In the genomic region with DNA sequence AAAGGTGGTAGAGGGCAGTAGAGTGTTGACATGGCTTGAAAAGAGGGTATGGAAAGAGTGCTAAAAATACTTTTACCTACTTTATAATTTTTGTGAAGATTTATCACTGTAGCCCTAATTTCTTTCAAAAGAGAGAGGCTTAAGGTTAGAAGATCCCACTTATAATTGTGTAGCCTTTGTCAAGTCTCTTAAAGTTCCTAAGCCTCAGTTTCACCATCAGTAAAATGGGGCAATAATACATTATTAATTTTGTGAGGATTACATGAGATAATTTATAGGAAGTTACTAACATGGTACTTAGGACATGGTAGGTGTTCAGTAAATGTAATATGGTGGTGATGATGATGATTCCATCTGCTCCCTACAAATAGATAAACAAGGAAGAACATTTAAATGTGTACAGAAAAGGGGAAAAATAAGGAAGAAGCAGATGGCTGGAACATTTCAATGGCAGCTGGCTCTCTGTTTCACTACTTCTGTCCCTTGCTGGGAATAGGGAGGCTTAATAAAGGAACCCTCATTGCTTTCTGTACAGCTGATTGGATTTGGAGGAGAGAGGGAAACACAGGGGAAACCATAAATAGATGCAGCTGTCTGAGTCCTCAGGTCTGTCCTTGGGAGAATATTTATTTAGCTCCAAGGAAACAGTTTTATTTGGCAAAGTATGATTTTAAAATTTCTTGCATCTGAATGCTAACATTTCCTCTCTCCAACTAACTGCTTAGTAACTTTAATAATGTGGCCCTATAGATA, we compare ENCODE assay signal across 26 cellular contexts.
DNase-seq lines count a peak whose midpoint lies in the region; ATAC-seq and TF ChIP-seq lines count a peak whose summit lies in the region.
"Had no signal": no experiment of that assay in that cellular context is flagged by ENCODE, and none has a peak within 500 bp of the region (broad histone marks: within the 10 kb centered on the region; RNA-seq: fewer than 3 reads in every experiment).

No MANE protein-coding gene starts in this region.

- H3K9ac ChIP-seq in endodermal cell (ENCODE audit: extremely low read depth, low read length, poor library complexity, severe bottlenecking) = no peak overlapping the region

- H3K27ac ChIP-seq in endodermal cell (ENCODE audit: low read depth, low read length) = no peak overlapping the region
- peak overlapping the region; percentile 68 to 82 for H3K27ac ChIP-seq in aorta (ENCODE audit: low read depth in 1 of 2, low read length in 2 of 2)
- H3K27ac ChIP-seq: upper lobe of left lung had no signal

- H3K4me3 Mint-ChIP-seq in endodermal cell (no peak overlapping the region), nephron (no peak overlapping the region)
- H3K4me3 Mint-ChIP-seq: activated naive CD8-positive, alpha-beta T cell treated with anti-CD3 and anti-CD28 coated beads, Interleukin-2, amount 50 U/mL, for 24 hours; CD4-positive, CD25-positive, alpha-beta regulatory T cell; IgD-negative memory B cell; mesothelial cell of epicardium; naive thymus-derived CD4-positive, alpha-beta T cell had no signal

- H3K9me3 Mint-ChIP-seq in endodermal cell (no peaks in the 10 kb centered on the region), nephron (no peaks in the 10 kb centered on the region)

- H3K27me3 ChIP-seq in endodermal cell (ENCODE audit: control insufficient read depth, insufficient read depth, low read length, poor library complexity, severe bottlenecking) (no peaks in the 10 kb centered on the region), aorta (ENCODE audit: control insufficient read depth in 1 of 2, insufficient read depth in 2 of 2, low read length in 1 of 2) (no peaks in the 10 kb centered on the region)
- H3K27me3 ChIP-seq: upper lobe of left lung had no signal

- no peaks in the 10 kb centered on the region for H3K27me3 Mint-ChIP-seq in endodermal cell (ENCODE audit: insufficient read depth)
- H3K27me3 Mint-ChIP-seq in nephron (ENCODE audit: low read depth) = no peaks in the 10 kb centered on the region
- H3K27me3 Mint-ChIP-seq: activated naive CD8-positive, alpha-beta T cell treated with anti-CD3 and anti-CD28 coated beads, Interleukin-2, amount 50 U/mL, for 24 hours; CD4-positive, CD25-positive, alpha-beta regulatory T cell; IgD-negative memory B cell; naive thymus-derived CD4-positive, alpha-beta T cell had no signal

- H3K36me3 Mint-ChIP-seq in endodermal cell (ENCODE audit: low read depth) (no peaks in the 10 kb centered on the region), nephron (ENCODE audit: low read depth) (no peaks in the 10 kb centered on the region)
- H3K36me3 Mint-ChIP-seq: CD4-positive, CD25-positive, alpha-beta regulatory T cell; mesothelial cell of epicardium; naive thymus-derived CD4-positive, alpha-beta T cell had no signal

- H3K4me1 Mint-ChIP-seq in endodermal cell (peaks cover 18% of the 10 kb centered on the region), nephron (peaks cover 76% of the 10 kb centered on the region)
- H3K4me1 Mint-ChIP-seq: activated naive CD8-positive, alpha-beta T cell treated with anti-CD3 and anti-CD28 coated beads, Interleukin-2, amount 50 U/mL, for 24 hours; CD4-positive, CD25-positive, alpha-beta regulatory T cell; IgD-negative memory B cell; naive thymus-derived CD4-positive, alpha-beta T cell had no signal

- no peaks in the 10 kb centered on the region for H3K9me3 ChIP-seq in endodermal cell (ENCODE audit: control insufficient read depth, low read length)
- peaks cover 2% of the 10 kb centered on the region for H3K9me3 ChIP-seq in aorta (ENCODE audit: control insufficient read depth, low read length)
- H3K9me3 ChIP-seq: psoas muscle, upper lobe of left lung had no signal

- H3K4me3 ChIP-seq in endodermal cell (ENCODE audit: low read length) (no peak overlapping the region), aorta (ENCODE audit: low read length in 2 of 2) (no peak overlapping the region)
- H3K4me3 ChIP-seq: psoas muscle, upper lobe of left lung had no signal

- H3K27ac Mint-ChIP-seq in endodermal cell = no peak overlapping the region
- peak overlapping the region; percentile 60 to 90 (median 85) for H3K27ac Mint-ChIP-seq in nephron
- H3K27ac Mint-ChIP-seq: activated naive CD8-positive, alpha-beta T cell treated with anti-CD3 and anti-CD28 coated beads, Interleukin-2, amount 50 U/mL, for 24 hours; CD4-positive, CD25-positive, alpha-beta regulatory T cell; IgD-negative memory B cell; mesothelial cell of epicardium; naive thymus-derived CD4-positive, alpha-beta T cell had no signal

- peaks cover 14% of the 10 kb centered on the region for H3K4me1 ChIP-seq in endodermal cell (ENCODE audit: control insufficient read depth, insufficient read depth, low read length)
- H3K4me1 ChIP-seq in aorta (ENCODE audit: control insufficient read depth in 1 of 2, insufficient read depth in 2 of 2, low read length in 2 of 2) = peaks cover 8 to 15% of the 10 kb centered on the region in 2 donors

- intact Hi-C loops in Right ventricle myocardium superior (cut with DNase I) (no loop called here), cardiac septum (cut with DNase I) (loop anchor here (5.0 kb wide), 1 partner anchor 276 kb away; no protein-coding TSS in a partner anchor), aorta (cut with DNase I) (loop anchor here (5.0 to 10.0 kb wide), 2 partner anchors 41 to 212 kb away; partner anchors contain the start of gene ADAMTS9 (in 2 of the 2))

- H3K36me3 ChIP-seq in endodermal cell (ENCODE audit: control insufficient read depth, insufficient read depth, low read length) (no peaks in the 10 kb centered on the region), aorta (ENCODE audit: control insufficient read depth in 1 of 2, insufficient read depth in 2 of 2, low read length in 1 of 2) (no peaks in the 10 kb centered on the region)
- H3K36me3 ChIP-seq: upper lobe of left lung had no signal

- DNase-seq in Right ventricle myocardium superior (no peak), cardiac septum (ENCODE audit: low spot score) (no peak), endodermal cell (no peak), aorta (no peak), iPS-NIHi7 (ENCODE audit: extremely low spot score) (no peak)
- DNase-seq: activated CD4-positive, alpha-beta T cell treated with anti-CD3 and anti-CD28 coated beads, Interleukin-2, amount 50 U/mL, for 48 hours; activated CD4-positive, CD25-positive, alpha-beta regulatory T cell treated with anti-CD3 and anti-CD28 coated beads, Interleukin-2, amount 50 U/mL, for 72 hours; activated naive CD4-positive, alpha-beta T cell; activated naive CD8-positive, alpha-beta T cell treated with anti-CD3 and anti-CD28 coated beads, Interleukin-2, amount 50 U/mL, for 24 hours; CD4-positive, CD25-positive, alpha-beta regulatory T cell; central memory CD4-positive, alpha-beta T cell; islet precursor cell; naive thymus-derived CD4-positive, alpha-beta T cell; NCI-H1092 treated with DMSO at 0.1 percent for 48 hours; NCI-H1930; NCI-H524 treated with DMSO at 0.1 percent for 48 hours; NK-92 treated with Interleukin-12 subunit alpha and Interleukin-12 subunit beta, amount 100 ng/mL, for 24 hours; PC-3; psoas muscle; stimulated activated CD4-positive, alpha-beta T cell treated with anti-CD3 and anti-CD28 coated beads, Interleukin-4, amount 100 ng/mL, for 4 hours; upper lobe of left lung had no signal

- TF ChIP-seq CTCF in endodermal cell (conservative IDR thresholded peaks at IDR 0.05) (peak; percentile 57), nephron (IDR thresholded peaks at IDR 0.05; ENCODE audit: unreplicated experiment in 3 of 3) (no peak)

- ATAC-seq in Right ventricle myocardium superior (ENCODE audit: poor library complexity) (peak; percentile 24), aorta (ENCODE audit: low FRiP score) (no peak), GM21825 (IDR thresholded peaks at IDR 0.05; ENCODE audit: unreplicated experiment) (no peak), HG03460 (IDR thresholded peaks at IDR 0.05; ENCODE audit: unreplicated experiment) (no peak)
- ATAC-seq: activated naive CD8-positive, alpha-beta T cell treated with anti-CD3 and anti-CD28 coated beads, Interleukin-2, amount 50 U/mL, for 24 hours; naive thymus-derived CD4-positive, alpha-beta T cell; PC-3; psoas muscle had no signal
